In genomic region chr18:43570593-43570992, GRCh38 we compare ENCODE assay signal across 22 cellular contexts.
"Had no signal": no experiment of that assay in that cellular context is flagged by ENCODE, and none has a peak within 500 bp of the region (broad histone marks: within the 10 kb centered on the region; RNA-seq: fewer than 3 reads in every experiment).

No MANE protein-coding gene starts in this region.

- H3K27ac Mint-ChIP-seq: dendritic cell treated with granulocyte-macrophage colony-stimulating factor and Interleukin-4, amounts not matched to agents 40 ng/mL and 50 ng/mL, for 4 days; naive thymus-derived CD4-positive, alpha-beta T cell; neural progenitor cell; stimulated activated effector memory CD8-positive, alpha-beta T cell treated with anti-CD3 and anti-CD28 coated beads, Interleukin-12 subunit alpha, Interleukin-12 subunit beta, amount 100 ng/mL, for 72 hours; type B pancreatic cell had no signal

- ATAC-seq: heart right ventricle; naive thymus-derived CD4-positive, alpha-beta T cell; sciatic nerve; stimulated activated effector memory CD8-positive, alpha-beta T cell treated with anti-CD3 and anti-CD28 coated beads, Interleukin-12 subunit alpha, Interleukin-12 subunit beta, amount 100 ng/mL, for 72 hours had no signal

- H3K4me1 ChIP-seq: colonic mucosa, foreskin keratinocyte, heart right ventricle, neural progenitor cell, prostate gland, right atrium auricular region, stomach, thyroid gland had no signal

- H3K4me2 ChIP-seq: neural progenitor cell had no signal

- H3K9me3 Mint-ChIP-seq: dendritic cell treated with granulocyte-macrophage colony-stimulating factor and Interleukin-4, amounts not matched to agents 40 ng/mL and 50 ng/mL, for 4 days; nephron; neural progenitor cell; stimulated activated effector memory CD8-positive, alpha-beta T cell treated with anti-CD3 and anti-CD28 coated beads, Interleukin-12 subunit alpha, Interleukin-12 subunit beta, amount 100 ng/mL, for 72 hours; type B pancreatic cell had no signal

- H3K4me1 Mint-ChIP-seq: naive thymus-derived CD4-positive, alpha-beta T cell; neural progenitor cell; stimulated activated effector memory CD8-positive, alpha-beta T cell treated with anti-CD3 and anti-CD28 coated beads, Interleukin-12 subunit alpha, Interleukin-12 subunit beta, amount 100 ng/mL, for 72 hours had no signal

- DNase-seq: effector CD8-positive, alpha-beta T cell; glutamatergic neuron; naive thymus-derived CD4-positive, alpha-beta T cell; stimulated activated CD4-positive, alpha-beta T cell treated with anti-CD3 and anti-CD28 coated beads, Interleukin-2, amount 100 ng/mL, for 24 hours; stimulated activated naive CD4-positive, alpha-beta T cell treated with Interleukin-2 at 50 U/mL for 16 hours had no signal

- H3K27ac ChIP-seq: colonic mucosa, esophagus muscularis mucosa, foreskin keratinocyte, heart right ventricle, neural progenitor cell, prostate gland, right atrium auricular region, stomach, thyroid gland had no signal

- FAIRE-seq: endothelial cell of umbilical vein, keratinocyte had no signal

- H2AFZ ChIP-seq: neural progenitor cell had no signal

- H3K27me3 ChIP-seq: colonic mucosa, esophagus muscularis mucosa, neural progenitor cell, right atrium auricular region, stomach, thyroid gland had no signal

- H3K9ac ChIP-seq: neural progenitor cell had no signal

- H3K9me3 ChIP-seq: colonic mucosa, esophagus muscularis mucosa, heart right ventricle, prostate gland, right atrium auricular region, stomach, thyroid gland had no signal

- H3K36me3 ChIP-seq: colonic mucosa, esophagus muscularis mucosa, heart right ventricle, neural progenitor cell, prostate gland, right atrium auricular region, stomach, thyroid gland had no signal

- H3K27me3 Mint-ChIP-seq: dendritic cell treated with granulocyte-macrophage colony-stimulating factor and Interleukin-4, amounts not matched to agents 40 ng/mL and 50 ng/mL, for 4 days; naive thymus-derived CD4-positive, alpha-beta T cell had no signal

- H3K4me3 Mint-ChIP-seq: dendritic cell treated with granulocyte-macrophage colony-stimulating factor and Interleukin-4, amounts not matched to agents 40 ng/mL and 50 ng/mL, for 4 days; naive thymus-derived CD4-positive, alpha-beta T cell; nephron; neural progenitor cell; stimulated activated effector memory CD8-positive, alpha-beta T cell treated with anti-CD3 and anti-CD28 coated beads, Interleukin-12 subunit alpha, Interleukin-12 subunit beta, amount 100 ng/mL, for 72 hours; type B pancreatic cell had no signal

- H3K36me3 Mint-ChIP-seq: naive thymus-derived CD4-positive, alpha-beta T cell; neural progenitor cell; stimulated activated effector memory CD8-positive, alpha-beta T cell treated with anti-CD3 and anti-CD28 coated beads, Interleukin-12 subunit alpha, Interleukin-12 subunit beta, amount 100 ng/mL, for 72 hours; type B pancreatic cell had no signal

- H3K4me3 ChIP-seq: colonic mucosa, esophagus muscularis mucosa, heart right ventricle, lung, neural progenitor cell, prostate gland, right atrium auricular region, stomach, thyroid gland had no signal
